Comparison of ENCODE assay signal across 8 cellular contexts in the genomic region with DNA sequence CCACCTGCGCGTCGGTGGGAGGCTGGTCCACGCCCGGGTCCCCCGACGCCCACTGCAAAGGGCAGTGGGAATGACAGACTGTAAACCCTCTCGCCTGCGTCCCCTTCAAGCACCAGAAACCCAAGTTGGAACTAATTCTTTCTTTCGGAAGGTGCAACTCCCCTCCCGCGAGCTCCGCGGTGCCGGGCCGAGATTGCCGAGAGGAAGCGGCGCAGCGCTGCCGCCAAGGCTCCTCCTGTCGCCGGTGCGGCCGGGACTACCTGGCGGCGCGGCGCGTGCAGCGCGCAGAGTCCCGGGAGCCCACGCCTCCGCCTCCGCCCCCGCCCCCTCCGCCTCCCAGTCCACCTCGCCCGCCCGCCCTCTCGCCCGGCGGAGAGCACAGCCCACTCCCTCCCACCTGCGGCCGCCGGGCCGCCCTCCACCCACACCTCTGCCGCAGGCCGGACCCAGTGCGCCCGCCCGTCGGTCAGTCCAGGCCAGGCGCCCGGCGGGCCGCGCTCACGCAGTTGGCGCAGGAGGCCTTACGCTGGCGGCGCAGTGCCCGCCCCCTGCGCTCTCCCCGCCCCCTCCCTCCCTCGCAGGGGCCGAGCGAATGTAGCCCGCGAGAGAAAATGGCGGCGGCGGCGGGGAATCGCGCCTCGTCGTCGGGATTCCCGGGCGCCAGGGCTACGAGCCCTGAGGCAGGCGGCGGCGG. TPM values are rescaled to one million over a fixed set of nuclear protein-coding genes. Genes with fewer than 3 reads are reported as not detected.
A peak's percentile ranks its signal among the peaks of the same experiment; 100 is the strongest.
DNase-seq lines count a peak whose midpoint lies in the region; ATAC-seq and TF ChIP-seq lines count a peak whose summit lies in the region.

A gene (plus strand): TSS at position 587 of the 694 bp plus-strand sequence. CDS start 25 bp downstream, at position 612.

- DNase-seq in GM23248 (peak; percentile 82), LHCN-M2 (ENCODE audit: low read depth) (peak; percentile 59), SW 1271 (lab: John Stamatoyannopoulos, UW) (peak; percentile 60 to 71), Right ventricle myocardium superior (peak; percentile 89), thyroid gland (peak; percentile 94)
- peak; percentile 42 for DNase-seq in activated naive CD8-positive, alpha-beta T cell treated with anti-CD3 and anti-CD28 coated beads, Interleukin-2, amount 50 U/mL, for 16 hours (ENCODE audit: low read depth, low spot score)

- in situ Hi-C loops in GM23248 (cut with MboI) = no loop called here

- peak; percentile 29 for TF ChIP-seq CTCF in parathyroid adenoma (IDR thresholded peaks at IDR 0.05)
- TF ChIP-seq CTCF in thyroid gland (IDR thresholded peaks at IDR 0.05) = peak in 2 of 6 experiments; percentile 31 to 39

- 1 to 3% methylated on average over 42 to 78 of the region's 87 CpGs for WGBS in GM23248 (ENCODE audit: low coverage in 1 of 2, low lambda C conversion rate in 2 of 2, missing lambda C conversion rate in 2 of 2), 2 experiments
- 0% methylated on average over 7 to 9 of the region's 87 CpGs for WGBS in thyroid gland, 2 donors

- H3K9me3 ChIP-seq in ES-I3 (ENCODE audit: control insufficient read depth, insufficient read depth, low read length) (no peaks in the 10 kb centered on the region), GM23248 (ENCODE audit: low read depth) (no peaks in the 10 kb centered on the region), parathyroid adenoma (ENCODE audit: control insufficient read depth, low read length) (no peaks in the 10 kb centered on the region), thyroid gland (no peaks in the 10 kb centered on the region)

- H2AFZ ChIP-seq in GM23248 (peak within 1 kb of the TSS; percentile 97), parathyroid adenoma (peak within 1 kb of the TSS; percentile 85)

- ATAC-seq in Right ventricle myocardium superior (ENCODE audit: poor library complexity) = peak; percentile 91

- H4K20me1 ChIP-seq in GM23248 (ENCODE audit: insufficient read depth) = no peaks in the 10 kb centered on the region

- no peaks in the 10 kb centered on the region; the same call in 1 of the 2 replicates for H3F3A ChIP-seq in GM23248 (ENCODE audit: insufficient read depth)

- peaks cover 11% of the 10 kb centered on the region; the same call in 1 of the 2 replicates for H3K4me1 ChIP-seq in ES-I3 (ENCODE audit: insufficient read depth, low read length)
- peaks cover 12% of the 10 kb centered on the region; the same call in 1 of the 2 replicates for H3K4me1 ChIP-seq in GM23248 (ENCODE audit: insufficient read depth)
- peaks cover 9% of the 10 kb centered on the region for H3K4me1 ChIP-seq in parathyroid adenoma
- peaks cover 10 to 21% of the 10 kb centered on the region in 2 donors for H3K4me1 ChIP-seq in thyroid gland

- intact Hi-C loops in Right ventricle myocardium superior (cut with DNase I) (loop anchor here (10.0 kb wide), 1 partner anchor 330 kb away; no protein-coding TSS in a partner anchor), thyroid gland (cut with DNase I) (loop anchor here (10.0 kb wide), 1 partner anchor 340 kb away; no protein-coding TSS in a partner anchor)

- H3K4me2 ChIP-seq in GM23248 (ENCODE audit: unreplicated experiment) (peak within 1 kb of the TSS; percentile 83), parathyroid adenoma (ENCODE audit: low read length) (peak within 1 kb of the TSS; percentile 96)

- H3K36me3 ChIP-seq in ES-I3 (ENCODE audit: insufficient read depth, low read length) = no peaks in the 10 kb centered on the region
- no peaks in the 10 kb centered on the region for H3K36me3 ChIP-seq in GM23248 (ENCODE audit: low read depth)
- H3K36me3 ChIP-seq in parathyroid adenoma (ENCODE audit: control insufficient read depth, insufficient read depth, low read length) = no peaks in the 10 kb centered on the region
- no peaks in the 10 kb centered on the region for H3K36me3 ChIP-seq in thyroid gland

- peak within 1 kb of the TSS; percentile 78 for H3K9ac ChIP-seq in ES-I3 (ENCODE audit: low read depth, low read length)
- H3K9ac ChIP-seq in GM23248 = peak within 1 kb of the TSS; percentile 78
- H3K9ac ChIP-seq in parathyroid adenoma = peak within 1 kb of the TSS; percentile 28

- 0 out of 2 replicates have a peak, but pooled peaks cover 4% of the 10 kb centered on the region for H3K27me3 ChIP-seq in GM23248 (replicated peaks; ENCODE audit: insufficient read depth)
- no peaks in the 10 kb centered on the region for H3K27me3 ChIP-seq in parathyroid adenoma (ENCODE audit: control insufficient read depth, insufficient read depth, low read length)
- H3K27me3 ChIP-seq in thyroid gland = no peaks in the 10 kb centered on the region

- H3K27ac ChIP-seq in GM23248 (peak within 1 kb of the TSS; percentile 37), parathyroid adenoma (peak within 1 kb of the TSS; percentile 91), thyroid gland (peak within 1 kb of the TSS; percentile 98 to 99 (median 98))

- TF ChIP-seq POLR2A in thyroid gland (IDR thresholded peaks at IDR 0.05) = peak; percentile 37 to 86

- no peaks in the 10 kb centered on the region for H3K9me2 ChIP-seq in GM23248 (ENCODE audit: insufficient read depth)

- peaks cover 40% of the 10 kb centered on the region for H3K79me2 ChIP-seq in GM23248 (ENCODE audit: insufficient read depth)
- H3K79me2 ChIP-seq in parathyroid adenoma = peaks cover 10% of the 10 kb centered on the region

- H3K4me3 ChIP-seq in GM23248 (peak within 1 kb of the TSS; percentile 89), parathyroid adenoma (ENCODE audit: low read depth, low read length) (peak within 1 kb of the TSS; percentile 91), thyroid gland (replicated peaks in 1 of 3) (peak within 1 kb of the TSS; percentile 91 to 95 (median 94))

RNA-seq across cellular contexts. Expression of the gene that starts here (rescaled TPM):
- 4.3 and 4.6 TPM in 2 replicates for total RNA-seq in GM23248 (2014; rRNA removed; shearing (Covaris generic))
- polyA plus RNA-seq in GM23248 (2016; fragmentation: Nextera tagmentation; extraction: Ambion mirVana) = 1.7 and 1.8 TPM in 2 replicates
- 2.3 and 3.3 TPM in 2 replicates for total RNA-seq in LHCN-M2 (2014; rRNA removed)
- 1.0 TPM for polyA plus RNA-seq in LHCN-M2 (2012)
- 5.6 TPM for total RNA-seq in Right ventricle myocardium superior
- 100 to 1,000 TPM in 1 of 4 donors, 10 to 100 TPM in 3; 56.9 to 113 (median 66.4) TPM for total RNA-seq in thyroid gland

Comparison
In these comparisons a context has a peak if more than half of its experiments do, and no peak if none do; other contexts are left out.
1. Peak in every context shown above with its lines: DNase-seq, ATAC-seq, H3K4me3 ChIP-seq and H3K27ac ChIP-seq.
2. H3K9ac ChIP-seq: peak in every context shown above with its lines; median percentile 78 in ES-I3; 78 in GM23248; 28 in parathyroid adenoma.
3. DNase-seq: peak in every context shown above with its lines; median percentile 94 in thyroid gland; 89 in Right ventricle myocardium superior; 82 in GM23248; 66 in SW 1271; 59 in LHCN-M2; 42 in activated naive CD8-positive, alpha-beta T cell treated with anti-CD3 and anti-CD28 coated beads, Interleukin-2, amount 50 U/mL, for 16 hours.
4. H3K27ac ChIP-seq: peak in every context shown above with its lines; median percentile 98 in thyroid gland; 91 in parathyroid adenoma; 37 in GM23248.